21 cellular contexts compared by ENCODE assay signal in the genomic region with DNA sequence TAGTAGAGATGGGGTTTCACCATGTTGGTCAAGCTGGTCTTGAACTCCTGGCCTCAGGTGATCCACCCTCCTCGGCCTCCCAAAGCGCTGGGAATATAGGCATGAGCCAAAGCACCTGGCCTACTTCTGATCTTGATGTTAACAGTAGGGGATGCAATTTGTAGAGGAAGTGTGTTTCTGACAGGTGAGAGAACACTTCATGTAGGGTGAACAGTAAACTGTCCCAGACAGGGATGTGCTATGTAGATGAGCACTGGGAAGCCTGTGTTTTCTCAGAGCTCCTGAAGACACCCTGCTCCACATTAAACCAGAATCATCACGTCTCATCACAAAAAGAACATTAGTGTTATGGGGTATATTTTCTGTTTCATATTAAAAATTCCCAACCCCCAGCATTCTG.
"Had no signal": no experiment of that assay in that cellular context is flagged by ENCODE, and none has a peak within 500 bp of the region (broad histone marks: within the 10 kb centered on the region; RNA-seq: fewer than 3 reads in every experiment).

No MANE protein-coding gene starts in this region.

- H3K36me3 ChIP-seq: gastrocnemius medialis, neutrophil, tibial artery, uterus had no signal

- H3K9ac ChIP-seq: parathyroid adenoma had no signal

- H3K9me3 ChIP-seq: gastrocnemius medialis, neutrophil, tibial artery, uterus had no signal

- ATAC-seq: activated CD8-positive, alpha-beta memory T cell treated with anti-CD3 and anti-CD28 coated beads, Interleukin-2, amount 10 ng/mL, durations not matched to agents 7 days and 5 days; gastrocnemius medialis; left colon had no signal

- H3K27me3 Mint-ChIP-seq: activated CD8-positive, alpha-beta memory T cell treated with anti-CD3 and anti-CD28 coated beads, Interleukin-2, amount 10 ng/mL, durations not matched to agents 7 days and 5 days had no signal

- H3K27ac Mint-ChIP-seq: activated CD8-positive, alpha-beta memory T cell treated with anti-CD3 and anti-CD28 coated beads, Interleukin-2, amount 10 ng/mL, durations not matched to agents 7 days and 5 days had no signal

- H3K27ac ChIP-seq: gastrocnemius medialis, parathyroid adenoma, tibial artery, uterus had no signal

- H3K4me1 ChIP-seq: gastrocnemius medialis, parathyroid adenoma, tibial artery, uterus had no signal

- H2AFZ ChIP-seq: parathyroid adenoma had no signal

- DNase-seq: activated CD4-positive, alpha-beta T cell treated with anti-CD3 and anti-CD28 coated beads, Interleukin-2, amount 50 U/mL, for 4 hours; activated CD4-positive, CD25-positive, alpha-beta regulatory T cell treated with anti-CD3 and anti-CD28 coated beads, Interleukin-2, amount 50 U/mL, for 72 hours; activated CD8-positive, alpha-beta memory T cell treated with anti-CD3 and anti-CD28 coated beads, Interleukin-2, amount 10 ng/mL, durations not matched to agents 7 days and 5 days; activated effector memory CD4-positive, alpha-beta T cell treated with Interleukin-2 at 50 U/mL for 16 hours; activated naive CD4-positive, alpha-beta T cell treated with anti-CD3 and anti-CD28 coated beads, Interleukin-2, amount 50 U/mL, for 16 hours; activated T-cell treated with anti-CD3 and anti-CD28 coated beads, Interleukin-2, amount 50 U/mL, for 1 hour; amniotic stem cell; central memory CD4-positive, alpha-beta T cell; cortex of kidney; effector CD4-positive, alpha-beta T cell; gastrocnemius medialis; left colon; midbrain; stimulated activated CD4-positive, alpha-beta T cell treated with anti-CD3 and anti-CD28 coated beads, Interleukin-1b, Interleukin-23, amount 100 ng/mL, for 48 hours; T1000; tibial artery; uterus had no signal

- H3K4me3 ChIP-seq: gastrocnemius medialis, lung, tibial artery, uterus had no signal

- H3K4me3 Mint-ChIP-seq: activated CD8-positive, alpha-beta memory T cell treated with anti-CD3 and anti-CD28 coated beads, Interleukin-2, amount 10 ng/mL, durations not matched to agents 7 days and 5 days; brain had no signal

- H3K79me2 ChIP-seq: parathyroid adenoma had no signal

- H3K27me3 ChIP-seq: gastrocnemius medialis, neutrophil, tibial artery, uterus had no signal
